ENCODE assay signal across 29 cellular contexts in the genomic region with DNA sequence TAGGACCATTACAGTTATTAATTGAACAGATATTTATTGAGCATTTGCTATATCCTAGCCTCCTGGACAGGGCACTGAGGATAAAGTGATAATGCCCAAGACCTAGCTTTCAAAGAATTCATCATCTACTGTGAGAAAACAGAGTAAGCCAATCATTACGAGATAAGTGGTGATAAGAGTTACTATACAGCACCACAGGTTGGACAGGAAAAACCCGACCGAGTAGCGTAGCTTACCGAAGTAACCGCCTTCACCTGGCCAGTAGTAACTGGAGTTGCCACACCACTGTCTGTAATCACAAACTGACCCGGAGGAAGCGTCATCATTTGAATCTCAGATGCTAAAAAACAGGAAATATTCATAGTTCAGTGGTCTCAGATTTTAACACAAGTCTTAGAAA.
"Had no signal": no experiment of that assay in that cellular context is flagged by ENCODE, and none has a peak within 500 bp of the region (broad histone marks: within the 10 kb centered on the region; RNA-seq: fewer than 3 reads in every experiment).

No MANE protein-coding gene starts in this region.

- H3K27ac ChIP-seq: adrenal gland, body of pancreas, cardiac muscle cell, colonic mucosa, epithelial cell of prostate, esophagus squamous epithelium, gastroesophageal sphincter, heart right ventricle had no signal

- H3K36me3 ChIP-seq: colonic mucosa had no signal

- H3K4me1 ChIP-seq: adrenal gland, body of pancreas, colonic mucosa, esophagus squamous epithelium, gastroesophageal sphincter, heart right ventricle had no signal

- H3K27ac Mint-ChIP-seq: activated CD4-positive, alpha-beta memory T cell treated with anti-CD3 and anti-CD28 coated beads for 36 hours; activated CD4-positive, alpha-beta T cell treated with anti-CD3 and anti-CD28 coated beads for 36 hours; activated CD4-positive, alpha-beta T cell treated with anti-CD3 and anti-CD28 coated beads, Interleukin-2, amount 10 ng/mL, durations not matched to agents 24 days and 14 days; activated naive CD4-positive, alpha-beta T cell treated with anti-CD3 and anti-CD28 coated beads for 36 hours; activated naive CD4-positive, alpha-beta T cell treated with anti-CD3 and anti-CD28 coated beads, Interleukin-2, amount 50 U/mL, for 24 hours; activated naive CD8-positive, alpha-beta T cell treated with anti-CD3 and anti-CD28 coated beads for 36 hours; activated naive CD8-positive, alpha-beta T cell treated with anti-CD3 and anti-CD28 coated beads, Interleukin-2, amount 50 U/mL, for 24 hours; activated T-helper 17 cell treated with anti-CD3 and anti-CD28 coated beads, Interleukin-2, amount 50 U/mL, for 72 hours had no signal

- H3K27me3 ChIP-seq: adrenal gland, body of pancreas, cardiac muscle cell, colonic mucosa, esophagus squamous epithelium, gastroesophageal sphincter, heart right ventricle had no signal

- DNase-seq: activated CD4-positive, alpha-beta memory T cell treated with anti-CD3 and anti-CD28 coated beads for 36 hours; activated CD4-positive, alpha-beta T cell treated with anti-CD3 and anti-CD28 coated beads for 36 hours; activated CD4-positive, alpha-beta T cell treated with anti-CD3 and anti-CD28 coated beads, Interleukin-2, amount 10 ng/mL, durations not matched to agents 24 days and 14 days; activated CD4-positive, CD25-positive, alpha-beta regulatory T cell; activated CD4-positive, CD25-positive, alpha-beta regulatory T cell treated with anti-CD3 and anti-CD28 coated beads, Interleukin-2, amount 50 U/mL, for 72 hours; activated CD8-positive, alpha-beta memory T cell treated with anti-CD3 and anti-CD28 coated beads, Interleukin-2, amount 50 U/mL, for 48 hours; activated effector memory CD4-positive, alpha-beta T cell treated with Interleukin-2 at 50 U/mL for 16 hours; activated naive CD4-positive, alpha-beta T cell treated with anti-CD3 and anti-CD28 coated beads for 36 hours; activated naive CD8-positive, alpha-beta T cell treated with anti-CD3 and anti-CD28 coated beads for 36 hours; activated naive CD8-positive, alpha-beta T cell treated with anti-CD3 and anti-CD28 coated beads, Interleukin-2, amount 50 U/mL, for 24 hours; activated T-cell treated with anti-CD3 and anti-CD28 coated beads for 4 hours; activated T-cell treated with anti-CD3 and anti-CD28 coated beads, Interleukin-2, amount 50 U/mL, for 4 hours; adrenal gland; amygdala; aorta; body of pancreas; central memory CD4-positive, alpha-beta T cell; cerebellar nuclear complex; colonic mucosa; effector CD8-positive, alpha-beta T cell; esophagus squamous epithelium; foreskin melanocyte; heart right ventricle; T-helper 2 cell had no signal

- H3K9me3 ChIP-seq: adrenal gland, body of pancreas, colonic mucosa, esophagus squamous epithelium, gastroesophageal sphincter, heart right ventricle had no signal

- H3K27me3 Mint-ChIP-seq: activated CD4-positive, alpha-beta memory T cell treated with anti-CD3 and anti-CD28 coated beads for 36 hours; activated CD4-positive, alpha-beta T cell treated with anti-CD3 and anti-CD28 coated beads for 36 hours; activated CD4-positive, alpha-beta T cell treated with anti-CD3 and anti-CD28 coated beads, Interleukin-2, amount 10 ng/mL, durations not matched to agents 24 days and 14 days; activated naive CD4-positive, alpha-beta T cell treated with anti-CD3 and anti-CD28 coated beads, Interleukin-2, amount 50 U/mL, for 24 hours; activated naive CD8-positive, alpha-beta T cell treated with anti-CD3 and anti-CD28 coated beads for 36 hours; activated naive CD8-positive, alpha-beta T cell treated with anti-CD3 and anti-CD28 coated beads, Interleukin-2, amount 50 U/mL, for 24 hours; activated T-helper 17 cell treated with anti-CD3 and anti-CD28 coated beads, Interleukin-2, amount 50 U/mL, for 72 hours had no signal

- H3K4me3 ChIP-seq: adrenal gland, body of pancreas, cardiac muscle cell, colonic mucosa, esophagus squamous epithelium, gastroesophageal sphincter, heart right ventricle had no signal

- H3K4me1 Mint-ChIP-seq: activated CD4-positive, alpha-beta T cell treated with anti-CD3 and anti-CD28 coated beads for 36 hours; activated CD4-positive, alpha-beta T cell treated with anti-CD3 and anti-CD28 coated beads, Interleukin-2, amount 10 ng/mL, durations not matched to agents 24 days and 14 days; activated naive CD4-positive, alpha-beta T cell treated with anti-CD3 and anti-CD28 coated beads, Interleukin-2, amount 50 U/mL, for 24 hours; activated naive CD8-positive, alpha-beta T cell treated with anti-CD3 and anti-CD28 coated beads for 36 hours; activated naive CD8-positive, alpha-beta T cell treated with anti-CD3 and anti-CD28 coated beads, Interleukin-2, amount 50 U/mL, for 24 hours; activated T-helper 17 cell treated with anti-CD3 and anti-CD28 coated beads, Interleukin-2, amount 50 U/mL, for 72 hours had no signal

- H3K4me3 Mint-ChIP-seq: activated CD4-positive, alpha-beta memory T cell treated with anti-CD3 and anti-CD28 coated beads for 36 hours; activated CD4-positive, alpha-beta T cell treated with anti-CD3 and anti-CD28 coated beads for 36 hours; activated CD4-positive, alpha-beta T cell treated with anti-CD3 and anti-CD28 coated beads, Interleukin-2, amount 10 ng/mL, durations not matched to agents 24 days and 14 days; activated naive CD4-positive, alpha-beta T cell treated with anti-CD3 and anti-CD28 coated beads for 36 hours; activated naive CD4-positive, alpha-beta T cell treated with anti-CD3 and anti-CD28 coated beads, Interleukin-2, amount 50 U/mL, for 24 hours; activated naive CD8-positive, alpha-beta T cell treated with anti-CD3 and anti-CD28 coated beads for 36 hours; activated naive CD8-positive, alpha-beta T cell treated with anti-CD3 and anti-CD28 coated beads, Interleukin-2, amount 50 U/mL, for 24 hours; activated T-cell treated with anti-CD3 and anti-CD28 coated beads, Interleukin-2, amount 50 U/mL, for 4 hours; activated T-helper 17 cell treated with anti-CD3 and anti-CD28 coated beads, Interleukin-2, amount 50 U/mL, for 72 hours had no signal

- H3K9me3 Mint-ChIP-seq: activated CD4-positive, alpha-beta memory T cell treated with anti-CD3 and anti-CD28 coated beads for 36 hours; activated CD4-positive, alpha-beta T cell treated with anti-CD3 and anti-CD28 coated beads, Interleukin-2, amount 10 ng/mL, durations not matched to agents 24 days and 14 days; activated naive CD4-positive, alpha-beta T cell treated with anti-CD3 and anti-CD28 coated beads for 36 hours; activated naive CD4-positive, alpha-beta T cell treated with anti-CD3 and anti-CD28 coated beads, Interleukin-2, amount 50 U/mL, for 24 hours; activated naive CD8-positive, alpha-beta T cell treated with anti-CD3 and anti-CD28 coated beads for 36 hours; activated naive CD8-positive, alpha-beta T cell treated with anti-CD3 and anti-CD28 coated beads, Interleukin-2, amount 50 U/mL, for 24 hours; activated T-cell treated with anti-CD3 and anti-CD28 coated beads, Interleukin-2, amount 50 U/mL, for 4 hours; activated T-helper 17 cell treated with anti-CD3 and anti-CD28 coated beads, Interleukin-2, amount 50 U/mL, for 72 hours had no signal

- ATAC-seq: activated CD4-positive, alpha-beta T cell treated with anti-CD3 and anti-CD28 coated beads for 36 hours; activated naive CD8-positive, alpha-beta T cell treated with anti-CD3 and anti-CD28 coated beads, Interleukin-2, amount 50 U/mL, for 24 hours; activated T-cell treated with anti-CD3 and anti-CD28 coated beads, Interleukin-2, amount 50 U/mL, for 4 hours; activated T-helper 17 cell treated with anti-CD3 and anti-CD28 coated beads, Interleukin-2, amount 50 U/mL, for 72 hours; body of pancreas; gastroesophageal sphincter; heart right ventricle had no signal
